8 cellular contexts compared by ENCODE assay signal in the genomic region with DNA sequence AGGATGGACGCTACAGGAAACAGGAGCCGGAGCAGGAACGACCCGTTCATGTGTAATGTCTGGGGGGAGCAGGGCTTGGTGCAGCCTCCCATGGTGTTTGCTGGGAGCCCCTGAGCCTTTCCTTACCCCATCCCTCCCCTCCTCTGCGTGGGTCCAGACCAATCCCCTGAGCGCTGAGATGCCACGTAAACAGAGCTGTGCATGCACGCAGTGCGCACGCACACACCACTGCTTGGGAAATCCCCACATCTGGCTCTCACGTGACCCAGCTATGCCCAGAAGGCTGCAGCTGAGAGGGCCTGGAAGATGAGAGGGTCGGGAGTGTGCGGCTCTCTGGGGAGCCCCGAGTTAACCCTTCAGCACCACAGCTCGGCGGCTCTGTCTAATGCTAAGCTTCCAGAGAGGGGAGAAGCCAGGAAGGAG.
A peak's percentile ranks its signal among the peaks of the same experiment; 100 is the strongest.
DNase-seq lines count a peak whose midpoint lies in the region; ATAC-seq and TF ChIP-seq lines count a peak whose summit lies in the region.

No MANE protein-coding gene starts in this region.

- H3K36me3 ChIP-seq in urinary bladder (ENCODE audit: insufficient read depth): no peaks in the 10 kb centered on the region

- peak; percentile 82 for ATAC-seq in HG02642 (IDR thresholded peaks at IDR 0.05; ENCODE audit: poor library complexity, unreplicated experiment)
- ATAC-seq in Right ventricle myocardium inferior: peak; percentile 87

- H3K4me3 ChIP-seq in urinary bladder (ENCODE audit: low read depth, low read length): peak overlapping the region; percentile 20

- no peaks in the 10 kb centered on the region for H3K4me1 ChIP-seq in urinary bladder (ENCODE audit: insufficient read depth)

- H3K27ac ChIP-seq in urinary bladder (ENCODE audit: low read depth): peak overlapping the region; percentile 88

- TF ChIP-seq CTCF in GM13976 (IDR thresholded peaks at IDR 0.05; ENCODE audit: borderline replicate concordance, control extremely low read depth, extremely low read depth, insufficient read depth, missing control alignments): no peak

- intact Hi-C loops in Right ventricle myocardium inferior (cut with DNase I): no loop called here

- in situ Hi-C loops in GM13976 (cut with MboI; ENCODE audit: low sequenced_read_pairs, unreplicated experiment): no loop called here

- DNase-seq in GM13976 (ENCODE audit: low spot score) (peak; percentile 92), RPMI8226 (peak; percentile 73), Right ventricle myocardium inferior (ENCODE audit: missing footprints) (peak; percentile 89), putamen (ENCODE audit: low spot score) (peak; percentile 84), SKM-1 (lab: John Stamatoyannopoulos, UW; ENCODE audit: unreplicated experiment) (no peak)
- DNase-seq in activated naive CD4-positive, alpha-beta T cell treated with anti-CD3 and anti-CD28 coated beads, Interleukin-2, amount 50 U/mL, for 16 hours: peak; percentile 87

- WGBS in urinary bladder: 14% methylated on average over 16 of the region's 16 CpGs
